8 cellular contexts compared by ENCODE assay signal in the genomic region with DNA sequence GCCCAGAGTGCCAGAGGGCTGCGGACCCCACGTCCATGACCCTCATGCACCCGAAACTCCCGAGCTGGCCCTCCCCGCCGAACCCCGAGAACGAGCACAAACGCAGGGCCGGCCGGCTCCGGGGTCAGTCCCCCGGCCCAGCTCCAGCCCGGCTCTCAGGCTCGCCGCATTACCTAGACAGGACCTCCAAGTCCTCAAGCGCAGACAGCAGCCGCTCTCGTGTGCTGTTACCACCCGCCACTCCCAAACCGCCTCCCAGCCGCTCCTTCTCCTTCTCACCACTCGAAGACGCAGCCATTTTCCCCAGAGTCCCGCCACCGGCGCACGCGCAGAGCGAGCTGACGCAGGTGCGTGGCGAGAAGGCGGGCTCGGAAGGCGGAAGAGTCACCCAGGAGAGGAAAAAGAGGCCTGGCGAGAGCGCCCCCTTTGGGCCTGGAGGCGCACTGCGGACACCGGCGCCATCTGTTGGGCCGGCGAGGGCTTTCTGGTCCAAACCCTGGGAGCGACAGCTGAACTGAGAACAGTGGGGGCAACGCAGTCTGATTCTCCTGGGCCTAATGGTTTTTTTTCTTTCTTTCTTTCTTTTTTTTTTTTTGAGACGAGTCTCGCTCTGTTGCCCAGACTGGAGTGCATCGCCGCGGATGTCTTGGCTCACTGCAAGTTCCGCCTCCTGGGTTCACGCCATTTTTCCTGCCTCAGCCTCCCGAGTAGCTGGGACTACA. TPM values are rescaled to one million over a fixed set of nuclear protein-coding genes. Genes with fewer than 3 reads are reported as not detected.
DNase-seq lines count a peak whose midpoint lies in the region; ATAC-seq and TF ChIP-seq lines count a peak whose summit lies in the region.

TSS of gene MED4 (minus strand) at position 324 of the 722 bp plus-strand sequence. CDS start at position 298, 26 bp downstream.

- H3K36me3 ChIP-seq in spleen: peaks cover 0 to 2% (median 0%) of the 10 kb centered on the region in 6 donors

- CTCF ChIA-PET in activated B cell treated with CpG ODN at 0.5 μM for 24 hours (lab: Charles Lee): interaction anchor here (0.7 to 2.3 kb wide), 11 partner anchors 16 to 486 kb away, joined by 3 to 15 read pairs (median 5); partner anchors contain the start of gene NUDT15

- ATAC-seq in HG03196 (IDR thresholded peaks at IDR 0.05; ENCODE audit: unreplicated experiment): peak; percentile 91
- ATAC-seq in activated B cell treated with CpG ODN at 0.5 μM for 24 hours (ENCODE audit: low read depth): peak; percentile 99

- peak; percentile 92 for DNase-seq in AG10803 (ENCODE audit: low read depth)
- peak; percentile 90 for DNase-seq in NCI-H226
- peak; percentile 99 for DNase-seq in activated B cell treated with CpG ODN at 0.5 μM for 24 hours
- DNase-seq in caudate nucleus (lab: John Stamatoyannopoulos, UW): peak; percentile 8 to 96 (median 90)
- DNase-seq in inferior parietal cortex (ENCODE audit: extremely low spot score): peak; percentile 98
- DNase-seq in spleen: peak; percentile 99

- TF ChIP-seq CTCF in AG10803 (conservative IDR thresholded peaks at IDR 0.05; ENCODE audit: low read length) (peak; percentile 99), activated B cell treated with CpG ODN at 0.5 μM for 24 hours (IDR thresholded peaks at IDR 0.05) (peak; percentile 84), spleen (IDR thresholded peaks at IDR 0.05 in 8 of 11, conservative IDR thresholded peaks at IDR 0.05 in 3 of 11) (peak; percentile 99 to 100 (median 99))

- H3K4me3 Mint-ChIP-seq in activated B cell treated with CpG ODN at 0.5 μM for 24 hours: peak within 1 kb of the TSS; percentile 96

- peaks cover 19 to 52% (median 45%) of the 10 kb centered on the region in 6 donors for H3K4me1 ChIP-seq in spleen

- 10 to 16% (median 12%) methylated on average over 38 to 54 of the region's 54 CpGs for WGBS in spleen, 5 donors

- H3K9me3 Mint-ChIP-seq in activated B cell treated with CpG ODN at 0.5 μM for 24 hours: peaks cover 2% of the 10 kb centered on the region

- TF ChIP-seq POLR2A in GM18951 (IDR thresholded peaks at IDR 0.05; ENCODE audit: extremely low read depth, insufficient read depth, insufficient read length) (peak; percentile 89), spleen (IDR thresholded peaks at IDR 0.05) (peak; percentile 62 to 72 (median 63))

- no peaks in the 10 kb centered on the region for H3K9me3 ChIP-seq in spleen

- H3K4me3 ChIP-seq in AG10803 (ENCODE audit: low read length) (peak within 1 kb of the TSS; percentile 91), spleen (peak within 1 kb of the TSS; percentile 64 to 96 (median 92))

- H3K4me1 Mint-ChIP-seq in activated B cell treated with CpG ODN at 0.5 μM for 24 hours: peaks cover 34% of the 10 kb centered on the region

- no peaks in the 10 kb centered on the region for H3K27me3 ChIP-seq in spleen (replicated peaks in 1 of 7)

- in situ Hi-C loops in GM18951 (cut with MboI; ENCODE audit: low sequenced_read_pairs, unreplicated experiment): no loop called here

- peak within 1 kb of the TSS; percentile 90 for H3K27ac Mint-ChIP-seq in activated B cell treated with CpG ODN at 0.5 μM for 24 hours

- H3K27ac ChIP-seq in caudate nucleus (ENCODE audit: low read depth, low read length): peak within 1 kb of the TSS; percentile 73
- H3K27ac ChIP-seq in spleen: peak within 1 kb of the TSS; percentile 79 to 91 (median 88)

- H3K27me3 Mint-ChIP-seq in activated B cell treated with CpG ODN at 0.5 μM for 24 hours: peaks cover 5% of the 10 kb centered on the region

- intact Hi-C loops in activated B cell treated with CpG ODN at 0.5 μM for 24 hours (cut with micrococcal nuclease): loop anchor here (1.0 to 2.0 kb wide), 7 partner anchors 17 to 1698 kb away; partner anchors contain the start of genes ITM2B, KPNA3 and RCBTB2
- intact Hi-C loops in spleen (cut with DNase I; ENCODE audit: low total_unique reads): no loop called here

- H3K36me3 Mint-ChIP-seq in activated B cell treated with CpG ODN at 0.5 μM for 24 hours (ENCODE audit: low read depth): peaks cover 19% of the 10 kb centered on the region

- POLR2A ChIA-PET in activated B cell treated with CpG ODN at 0.5 μM for 24 hours (lab: Charles Lee): interaction anchor here (0.7 to 2.2 kb wide), 13 partner anchors 16 to 881 kb away, joined by 3 to 12 read pairs (median 5); partner anchors contain the start of genes FNDC3A, ITM2B, NUDT15 and RB1

RNA-seq across cellular contexts. Expression of gene MED4, which starts in this region (rescaled TPM):
- total RNA-seq in activated B cell treated with CpG ODN at 0.5 μM for 24 hours (50.4 and 51.9 TPM in 2 replicates), spleen (10 to 100 TPM; 35.7 to 50.8 (median 38.1) TPM)
- polyA plus RNA-seq in spleen: 10 to 100 TPM; 47.3 to 61.7 (median 61.6) TPM

Comparison
In these comparisons a context has a peak if more than half of its experiments do, and no peak if none do; other contexts are left out.
1. Peak in every context shown above with its lines: DNase-seq, ATAC-seq, H3K4me3 ChIP-seq and H3K27ac ChIP-seq.